In genomic region chr19:17524651-17525050, GRCh38 we compare ENCODE assay signal across 20 cellular contexts. TPM values are rescaled to one million over a fixed set of nuclear protein-coding genes. Genes with fewer than 3 reads are reported as not detected.
DNase-seq lines count a peak whose midpoint lies in the region; ATAC-seq, FAIRE-seq and TF ChIP-seq lines count a peak whose summit lies in the region.
"Had no signal": no experiment of that assay in that cellular context is flagged by ENCODE, and none has a peak within 500 bp of the region (broad histone marks: within the 10 kb centered on the region; RNA-seq: fewer than 3 reads in every experiment).

No MANE protein-coding gene starts in this region.

- H3K36me3 Mint-ChIP-seq in effector memory CD8-positive, alpha-beta T cell (ENCODE audit: insufficient read depth): peaks cover 10% of the 10 kb centered on the region

- H3K4me1 ChIP-seq in HepG2 (ENCODE audit: insufficient read depth, low read length) (peaks cover 23% of the 10 kb centered on the region), right lobe of liver (no peaks in the 10 kb centered on the region), OCI-LY3 (ENCODE audit: low read length) (peaks cover 73% of the 10 kb centered on the region)
- H3K4me1 ChIP-seq: SJSA1 had no signal

- no TSS peak for BruUV-seq in HepG2 (replicated peaks; lab: Mats Ljungman, UMichigan)

- H3K4me2 ChIP-seq in HepG2 (ENCODE audit: low read depth, low read length): no peak overlapping the region
- H3K4me2 ChIP-seq in OCI-LY3 (ENCODE audit: low read length): no peak overlapping the region
- H3K4me2 ChIP-seq: hepatocyte had no signal

- FAIRE-seq in HepG2 (lab: Jason Lieb, UNC): no peak

- no peak overlapping the region for H3K27ac ChIP-seq in HepG2 (ENCODE audit: extremely low read length, insufficient read depth, low read length)
- H3K27ac ChIP-seq in right lobe of liver: no peak overlapping the region
- peak overlapping the region; percentile 97 for H3K27ac ChIP-seq in OCI-LY3 (ENCODE audit: low read length)
- H3K27ac ChIP-seq: hepatocyte, left ventricle myocardium inferior, SJSA1, testis had no signal

- H3K9me3 Mint-ChIP-seq in effector memory CD8-positive, alpha-beta T cell: no peaks in the 10 kb centered on the region

- TF ChIP-seq POLR2A in HepG2 (IDR thresholded peaks at IDR 0.05; ENCODE audit: insufficient read depth in 1 of 2, low read depth in 2 of 2, low read length in 2 of 2) (no peak), right lobe of liver (IDR thresholded peaks at IDR 0.05) (no peak)

- ATAC-seq in HepG2: no peak
- ATAC-seq in right lobe of liver: no peak
- ATAC-seq in effector memory CD8-positive, alpha-beta T cell (replicated peaks): no peak
- no peak for ATAC-seq in GM21526 (IDR thresholded peaks at IDR 0.05; ENCODE audit: low FRiP score, unreplicated experiment)

- whole genome bisulfite sequencing in HepG2 (ENCODE audit: low lambda C conversion rate): 60% methylated on average over 1 of the region's 4 CpGs
- WGBS in right lobe of liver (ENCODE audit: insufficient coverage, low coverage, low lambda C conversion rate, missing lambda C conversion rate): no CpG with 5 or more reads among the region's 4 CpGs

- H3K4me3 ChIP-seq in HepG2 (replicated peaks in 1 of 3; ENCODE audit: insufficient read depth in 1 of 3, low read depth in 2 of 3, low read length in 3 of 3): no peak overlapping the region
- no peak overlapping the region for H3K4me3 ChIP-seq in right lobe of liver
- no peak overlapping the region for H3K4me3 ChIP-seq in OCI-LY3 (ENCODE audit: low read length)
- H3K4me3 ChIP-seq: hepatocyte, left ventricle myocardium inferior, SJSA1, testis had no signal

- peak overlapping the region; percentile 81 to 92 for H3K27ac Mint-ChIP-seq in effector memory CD8-positive, alpha-beta T cell
- H3K27ac Mint-ChIP-seq: T-helper 1 cell treated with Interleukin-12 subunit alpha and Interleukin-12 subunit beta and Interleukin-4 antibody, amounts not matched to agents 30 μg/mL and 1 μg/mL, for 36 hours had no signal

- POLR2A ChIA-PET in HepG2 (lab: Yijun Ruan, JAX): no interaction called here

- TF ChIP-seq EP300 in HepG2 (IDR thresholded peaks at IDR 0.05; ENCODE audit: low read depth in 2 of 2, low read length in 2 of 2) (no peak), HepG2 (CRISPR knock-in tag; IDR thresholded peaks at IDR 0.05; ENCODE audit: borderline replicate concordance) (no peak)

- no peaks in the 10 kb centered on the region for H4K20me1 ChIP-seq in HepG2 (ENCODE audit: insufficient read depth, low read length)
- H4K20me1 ChIP-seq in OCI-LY3 (ENCODE audit: insufficient read depth, low read length): peaks cover 8% of the 10 kb centered on the region

- H3K36me3 ChIP-seq in HepG2 (replicated peaks in 1 of 2; ENCODE audit: control insufficient read depth in 1 of 2, insufficient read depth in 2 of 2, low read length in 2 of 2) (no peaks in the 10 kb centered on the region), right lobe of liver (peaks cover 0 to 4% (median 2%) of the 10 kb centered on the region in 4 donors), OCI-LY3 (replicated peaks; ENCODE audit: low read depth, low read length) (peaks cover 60% of the 10 kb centered on the region)

- intact Hi-C loops in HepG2 (cut with micrococcal nuclease; ENCODE audit: unreplicated experiment): no loop called here
- intact Hi-C loops in right lobe of liver (cut with DNase I): no loop called here

- in situ Hi-C loops in HepG2 (cut with HindIII; ENCODE audit: extremely low pct_ligation_motif_present, low pct_unique_long_range_greater_than_20kb): no loop called here

- TF ChIP-seq CTCF in HepG2 (CRISPR knock-in tag; IDR thresholded peaks at IDR 0.05) (no peak), right lobe of liver (IDR thresholded peaks at IDR 0.05) (no peak), OCI-LY3 (IDR thresholded peaks at IDR 0.05; ENCODE audit: low read depth, low read length) (no peak)

- peak overlapping the region in 1 of 2 donors; percentile 6 for H3K4me3 Mint-ChIP-seq in effector memory CD8-positive, alpha-beta T cell
- H3K4me3 Mint-ChIP-seq: neural crest cell; T-helper 1 cell treated with Interleukin-12 subunit alpha and Interleukin-12 subunit beta and Interleukin-4 antibody, amounts not matched to agents 30 μg/mL and 1 μg/mL, for 36 hours had no signal

- no peaks in the 10 kb centered on the region for H3K9me3 ChIP-seq in HepG2 (ENCODE audit: low read length)
- H3K9me3 ChIP-seq in right lobe of liver: no peaks in the 10 kb centered on the region
- H3K9me3 ChIP-seq in OCI-LY3 (ENCODE audit: insufficient read depth, low read length): peaks cover 31% of the 10 kb centered on the region
- H3K9me3 ChIP-seq: SJSA1, testis had no signal

- H3K27me3 ChIP-seq in HepG2 (ENCODE audit: control insufficient read depth in 1 of 2, insufficient read depth in 2 of 2, low read length in 2 of 2): 0 out of 5 replicates have a peak, but pooled peaks cover 1 to 3% of the 10 kb centered on the region in 2 experiments
- H3K27me3 ChIP-seq in right lobe of liver: no peaks in the 10 kb centered on the region
- no peaks in the 10 kb centered on the region for H3K27me3 ChIP-seq in OCI-LY3 (ENCODE audit: low read depth, low read length)
- H3K27me3 ChIP-seq: hepatocyte, SJSA1, testis had no signal

- no peak overlapping the region for H2AFZ ChIP-seq in HepG2 (ENCODE audit: low read length)
- H2AFZ ChIP-seq in OCI-LY3 (ENCODE audit: low read depth, low read length): no peak overlapping the region
- H2AFZ ChIP-seq: hepatocyte had no signal

- CTCF ChIA-PET in HepG2 (lab: Yijun Ruan, JAX; ENCODE audit: low intra/inter-chr PET ratio, low total read pairs): no interaction called here

- DNase-seq in HepG2 (ENCODE audit: low spot score) (no peak), right lobe of liver (no peak), NCI-H1436 treated with DMSO at 0.1 percent for 48 hours (lab: John Stamatoyannopoulos, UW) (no peak), mucosa of gallbladder (ENCODE audit: low spot score) (no peak)
- no peak for DNase-seq in effector memory CD8-positive, alpha-beta T cell
- DNase-seq: activated naive CD4-positive, alpha-beta T cell treated with anti-CD3 and anti-CD28 coated beads for 36 hours; activated T-cell treated with anti-CD3 and anti-CD28 coated beads for 4 hours; foreskin melanocyte; left ventricle myocardium inferior; midbrain; NCI-H1092 treated with DMSO at 0.1 percent for 48 hours; NCI-H2081; NCI-H446; testis had no signal

- no peak overlapping the region for H3K9ac ChIP-seq in HepG2 (ENCODE audit: insufficient read depth, low read depth, low read length)
- H3K9ac ChIP-seq in OCI-LY3 (ENCODE audit: low read length): no peak overlapping the region

- H3K27me3 Mint-ChIP-seq in effector memory CD8-positive, alpha-beta T cell: peaks cover 0 to 9% of the 10 kb centered on the region in 2 donors

- H3K79me2 ChIP-seq in HepG2 (ENCODE audit: insufficient read depth, low read length): no peaks in the 10 kb centered on the region
- peaks cover 63% of the 10 kb centered on the region for H3K79me2 ChIP-seq in OCI-LY3 (ENCODE audit: low read length)
- H3K79me2 ChIP-seq: hepatocyte had no signal

- peaks cover 19 to 27% of the 10 kb centered on the region in 2 donors for H3K4me1 Mint-ChIP-seq in effector memory CD8-positive, alpha-beta T cell (ENCODE audit: low read depth in 2 of 2)
- H3K4me1 Mint-ChIP-seq: neural crest cell had no signal

- no peak for TF ChIP-seq RAD21 in HepG2 (CRISPR knock-in tag; IDR thresholded peaks at IDR 0.05)

RNA-seq across cellular contexts. Expression of gene PGLS, which starts 13.2 kb away (rescaled TPM):
- 33.8 and 36.7 TPM in 2 replicates for total RNA-seq in HepG2 (2016; rRNA removed; fragmentation: Illumina TruSeq; extraction: Trizol)
- 28.7 and 30.6 TPM in 2 replicates for total RNA-seq in HepG2 (2016; cell fraction: cytosol; rRNA removed; fragmentation: Illumina TruSeq; extraction: Trizol; ENCODE audit: low read depth)
- 31.6 and 33.6 TPM in 2 replicates for total RNA-seq in HepG2 (2016; cell fraction: insoluble cytoplasmic fraction; rRNA removed; fragmentation: Illumina TruSeq; extraction: Trizol)
- 36.0 and 41.5 TPM in 2 replicates for total RNA-seq in HepG2 (2016; cell fraction: membrane; rRNA removed; fragmentation: Illumina TruSeq; extraction: Trizol)
- total RNA-seq in HepG2 (2016; cell fraction: nucleus; rRNA removed; fragmentation: Illumina TruSeq; extraction: Trizol): 18.4 and 23.5 TPM in 2 replicates
- polyA plus RNA-seq in HepG2 (2011; rRNA removed): 43.8 and 49.1 TPM in 2 replicates
- polyA plus RNA-seq in HepG2 (2011; cell fraction: cytosol; rRNA removed): 33.3 and 59.8 TPM in 2 replicates
- polyA plus RNA-seq in HepG2 (2011; cell fraction: nucleus; rRNA removed): 74.2 and 74.7 TPM in 2 replicates
- 26.9 and 37.3 TPM in 2 replicates for polyA plus RNA-seq in HepG2 (2012)
- polyA plus RNA-seq in HepG2 (2016; cell fraction: cytosol; fragmentation: Illumina TruSeq; extraction: Trizol; ENCODE audit: low read depth): 48.8 and 52.7 TPM in 2 replicates
- 50.4 and 56.4 TPM in 2 replicates for polyA plus RNA-seq in HepG2 (2016; cell fraction: insoluble cytoplasmic fraction; fragmentation: Illumina TruSeq; extraction: Trizol; ENCODE audit: low read depth)
- polyA plus RNA-seq in HepG2 (2016; cell fraction: membrane; fragmentation: Illumina TruSeq; extraction: Trizol; ENCODE audit: low read depth): 55.3 and 57.7 TPM in 2 replicates
- 47.8 and 49.3 TPM in 2 replicates for polyA plus RNA-seq in HepG2 (2016; cell fraction: nucleus; fragmentation: Illumina TruSeq; extraction: Trizol; ENCODE audit: insufficient read depth, low read depth)
- polyA minus RNA-seq in HepG2 (2011; rRNA and poly(A)+ RNA removed; ENCODE audit: low replicate concordance): 83.1 and 129 TPM in 2 replicates
- 36.2 and 38.6 TPM in 2 replicates for polyA minus RNA-seq in HepG2 (2011; cell fraction: cytosol; rRNA and poly(A)+ RNA removed)
- polyA minus RNA-seq in HepG2 (2011; cell fraction: nucleus; rRNA and poly(A)+ RNA removed): 19.7 and 23.1 TPM in 2 replicates
- 10 to 100 TPM; 31.7 to 60.0 (median 38.8) TPM for total RNA-seq in right lobe of liver
- 93.0 TPM for total RNA-seq in mucosa of gallbladder

RNA-seq across cellular contexts. Expression of gene COLGALT1, which starts 30.8 kb away (rescaled TPM):
- total RNA-seq in HepG2 (2016; rRNA removed; fragmentation: Illumina TruSeq; extraction: Trizol) (33.3 and 58.0 TPM in 2 replicates), right lobe of liver (10 to 100 TPM; 23.2 to 36.8 (median 31.1) TPM), mucosa of gallbladder (71.1 TPM)
- total RNA-seq in HepG2 (2016; cell fraction: cytosol; rRNA removed; fragmentation: Illumina TruSeq; extraction: Trizol; ENCODE audit: low read depth): 9.3 and 10.3 TPM in 2 replicates
- total RNA-seq in HepG2 (2016; cell fraction: insoluble cytoplasmic fraction; rRNA removed; fragmentation: Illumina TruSeq; extraction: Trizol): 33.6 and 57.7 TPM in 2 replicates
- total RNA-seq in HepG2 (2016; cell fraction: membrane; rRNA removed; fragmentation: Illumina TruSeq; extraction: Trizol): 32.5 and 35.6 TPM in 2 replicates
- 53.1 and 65.6 TPM in 2 replicates for total RNA-seq in HepG2 (2016; cell fraction: nucleus; rRNA removed; fragmentation: Illumina TruSeq; extraction: Trizol)
- polyA plus RNA-seq in HepG2 (2011; rRNA removed): 196 and 211 TPM in 2 replicates
- polyA plus RNA-seq in HepG2 (2011; cell fraction: cytosol; rRNA removed): 111 and 141 TPM in 2 replicates
- polyA plus RNA-seq in HepG2 (2011; cell fraction: nucleus; rRNA removed): 153 and 157 TPM in 2 replicates
- 58.7 and 87.4 TPM in 2 replicates for polyA plus RNA-seq in HepG2 (2012)
- 9.2 and 9.8 TPM in 2 replicates for polyA plus RNA-seq in HepG2 (2016; cell fraction: cytosol; fragmentation: Illumina TruSeq; extraction: Trizol; ENCODE audit: low read depth)
- polyA plus RNA-seq in HepG2 (2016; cell fraction: insoluble cytoplasmic fraction; fragmentation: Illumina TruSeq; extraction: Trizol; ENCODE audit: low read depth): 35.7 and 38.2 TPM in 2 replicates
- polyA plus RNA-seq in HepG2 (2016; cell fraction: membrane; fragmentation: Illumina TruSeq; extraction: Trizol; ENCODE audit: low read depth): 23.4 and 28.7 TPM in 2 replicates
- polyA plus RNA-seq in HepG2 (2016; cell fraction: nucleus; fragmentation: Illumina TruSeq; extraction: Trizol; ENCODE audit: insufficient read depth, low read depth): 111 TPM in 2 replicates
- polyA minus RNA-seq in HepG2 (2011; rRNA and poly(A)+ RNA removed; ENCODE audit: low replicate concordance): 360 and 644 TPM in 2 replicates
- polyA minus RNA-seq in HepG2 (2011; cell fraction: cytosol; rRNA and poly(A)+ RNA removed): 74.1 and 77.3 TPM in 2 replicates
- 32.0 and 33.2 TPM in 2 replicates for polyA minus RNA-seq in HepG2 (2011; cell fraction: nucleus; rRNA and poly(A)+ RNA removed)

RNA-seq across cellular contexts. Expression of gene SLC27A1, which starts 54.3 kb away (rescaled TPM):
- total RNA-seq in HepG2 (2016; rRNA removed; fragmentation: Illumina TruSeq; extraction: Trizol): 1.7 and 4.1 TPM in 2 replicates
- total RNA-seq in HepG2 (2016; cell fraction: cytosol; rRNA removed; fragmentation: Illumina TruSeq; extraction: Trizol; ENCODE audit: low read depth): 0.71 and 0.79 TPM in 2 replicates
- 1.7 and 4.7 TPM in 2 replicates for total RNA-seq in HepG2 (2016; cell fraction: insoluble cytoplasmic fraction; rRNA removed; fragmentation: Illumina TruSeq; extraction: Trizol)
- total RNA-seq in HepG2 (2016; cell fraction: membrane; rRNA removed; fragmentation: Illumina TruSeq; extraction: Trizol): 1.8 and 2.2 TPM in 2 replicates
- total RNA-seq in HepG2 (2016; cell fraction: nucleus; rRNA removed; fragmentation: Illumina TruSeq; extraction: Trizol): 4.2 and 7.1 TPM in 2 replicates
- 8.7 and 8.8 TPM in 2 replicates for polyA plus RNA-seq in HepG2 (2011; rRNA removed)
- 5.6 and 8.5 TPM in 2 replicates for polyA plus RNA-seq in HepG2 (2011; cell fraction: cytosol; rRNA removed)
- polyA plus RNA-seq in HepG2 (2011; cell fraction: nucleus; rRNA removed): 30.2 and 36.7 TPM in 2 replicates
- 4.1 and 6.3 TPM in 2 replicates for polyA plus RNA-seq in HepG2 (2012)
- 0.52 and 0.53 TPM in 2 replicates for polyA plus RNA-seq in HepG2 (2016; cell fraction: cytosol; fragmentation: Illumina TruSeq; extraction: Trizol; ENCODE audit: low read depth)
- polyA plus RNA-seq in HepG2 (2016; cell fraction: insoluble cytoplasmic fraction; fragmentation: Illumina TruSeq; extraction: Trizol; ENCODE audit: low read depth): 1.3 and 1.7 TPM in 2 replicates
- polyA plus RNA-seq in HepG2 (2016; cell fraction: membrane; fragmentation: Illumina TruSeq; extraction: Trizol; ENCODE audit: low read depth): 0.94 and 1.2 TPM in 2 replicates
- 9.9 and 10.8 TPM in 2 replicates for polyA plus RNA-seq in HepG2 (2016; cell fraction: nucleus; fragmentation: Illumina TruSeq; extraction: Trizol; ENCODE audit: insufficient read depth, low read depth)
- polyA minus RNA-seq in HepG2 (2011; rRNA and poly(A)+ RNA removed; ENCODE audit: low replicate concordance): 1.1 and 18.4 TPM in 2 replicates
- polyA minus RNA-seq in HepG2 (2011; cell fraction: cytosol; rRNA and poly(A)+ RNA removed): 7.5 and 11.5 TPM in 2 replicates
- polyA minus RNA-seq in HepG2 (2011; cell fraction: nucleus; rRNA and poly(A)+ RNA removed): 5.5 and 9.3 TPM in 2 replicates
- total RNA-seq in right lobe of liver: 10 to 100 TPM in 1 of 6 experiments, 1 to 10 TPM in 5; 5.1 to 12.3 (median 6.1) TPM
- 37.1 TPM for total RNA-seq in mucosa of gallbladder
